Comparison of ENCODE assay signal across 30 cellular contexts in the genomic region with DNA sequence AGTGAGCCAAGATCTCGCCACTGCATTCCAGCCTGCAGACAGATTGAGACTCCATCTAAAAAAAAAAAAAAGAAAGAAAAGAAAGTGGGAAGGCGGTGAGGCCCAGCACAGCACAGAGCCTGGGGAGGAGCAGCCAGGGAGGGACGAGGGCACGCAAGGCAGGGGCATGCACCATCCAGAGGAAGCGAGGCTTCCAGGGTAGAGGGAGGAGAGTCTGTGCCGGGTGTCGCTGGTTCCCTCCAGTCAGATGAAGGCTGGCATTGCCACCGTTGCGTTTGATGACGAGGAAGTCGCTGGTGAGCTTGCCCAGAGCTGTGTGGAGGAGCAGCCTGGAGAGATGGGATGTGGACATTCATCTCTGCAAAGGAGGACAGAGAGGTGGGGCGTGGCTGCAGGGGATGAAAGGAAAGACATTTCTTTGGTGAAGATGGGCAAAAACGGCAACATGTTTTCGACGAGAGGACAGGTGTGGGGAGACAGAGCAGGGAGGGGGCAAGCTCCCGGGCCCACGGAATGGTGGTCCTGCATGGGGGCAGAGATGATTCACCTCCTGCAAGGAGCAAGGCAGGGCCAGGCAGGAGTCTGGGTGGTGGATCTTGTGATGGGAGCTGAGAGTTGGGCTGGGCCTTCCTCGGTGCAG. TPM values are rescaled to one million over a fixed set of nuclear protein-coding genes. Genes with fewer than 3 reads are reported as not detected.
DNase-seq lines count a peak whose midpoint lies in the region; ATAC-seq, FAIRE-seq and TF ChIP-seq lines count a peak whose summit lies in the region.
"Had no signal": no experiment of that assay in that cellular context is flagged by ENCODE, and none has a peak within 500 bp of the region (broad histone marks: within the 10 kb centered on the region; RNA-seq: fewer than 3 reads in every experiment).

No MANE protein-coding gene starts in this region.

- TF ChIP-seq EP300 in esophagus muscularis mucosa (IDR thresholded peaks at IDR 0.05), result no peak

- H3K9me3 Mint-ChIP-seq in chondrocyte (ENCODE audit: low read depth), result peaks cover 6% of the 10 kb centered on the region
- H3K9me3 Mint-ChIP-seq in neural crest cell, result peaks cover 4% of the 10 kb centered on the region

- H3K27me3 ChIP-seq in right cardiac atrium (ENCODE audit: control insufficient read depth, insufficient read depth) (no peaks in the 10 kb centered on the region), upper lobe of right lung (peaks cover 20% of the 10 kb centered on the region), esophagus muscularis mucosa (peaks cover 0 to 85% (median 9%) of the 10 kb centered on the region in 4 donors)
- H3K27me3 ChIP-seq: testis had no signal

- WGBS in right cardiac atrium, result 78% methylated on average over 18 of the region's 18 CpGs
- WGBS in esophagus muscularis mucosa, result 78% methylated on average over 18 of the region's 18 CpGs

- H3K4me1 Mint-ChIP-seq in chondrocyte (ENCODE audit: low read depth) (no peaks in the 10 kb centered on the region), neural crest cell (peaks cover 16% of the 10 kb centered on the region)
- H3K4me1 Mint-ChIP-seq: activated naive CD8-positive, alpha-beta T cell treated with anti-CD3 and anti-CD28 coated beads, Interleukin-2, amount 50 U/mL, for 24 hours; B cell; IgD-negative memory B cell had no signal

- H3K4me3 ChIP-seq in right cardiac atrium (ENCODE audit: low read length), result no peak overlapping the region
- no peak overlapping the region for H3K4me3 ChIP-seq in upper lobe of right lung
- H3K4me3 ChIP-seq in esophagus muscularis mucosa, result no peak overlapping the region
- H3K4me3 ChIP-seq: smooth muscle cell, testis had no signal

- intact Hi-C loops in Right ventricle myocardium superior (cut with DNase I), result no loop called here
- intact Hi-C loops in right cardiac atrium (cut with DNase I), result no loop called here
- intact Hi-C loops in upper lobe of right lung (cut with DNase I), result no loop called here
- intact Hi-C loops in esophagus muscularis mucosa (cut with DNase I), result no loop called here

- ATAC-seq in Right ventricle myocardium superior (ENCODE audit: poor library complexity) (no peak), right cardiac atrium (no peak), upper lobe of right lung (no peak)
- ATAC-seq: activated naive CD8-positive, alpha-beta T cell treated with anti-CD3 and anti-CD28 coated beads, Interleukin-2, amount 50 U/mL, for 24 hours; CD8-positive, alpha-beta T cell; left colon; Panc1; stimulated activated naive CD8-positive, alpha-beta T cell treated with anti-CD3 and anti-CD28 coated beads, Interleukin-15, Interleukin-2, amounts not matched to agents 100 U/mL and 50 U/mL, for 24 hours had no signal

- H3K36me3 Mint-ChIP-seq in chondrocyte (ENCODE audit: low read depth), result peaks cover 2% of the 10 kb centered on the region
- peaks cover 3% of the 10 kb centered on the region for H3K36me3 Mint-ChIP-seq in neural crest cell (ENCODE audit: low read depth)
- H3K36me3 Mint-ChIP-seq: activated CD4-positive, alpha-beta memory T cell treated with anti-CD3 and anti-CD28 coated beads for 36 hours; CD8-positive, alpha-beta T cell; IgD-negative memory B cell had no signal

- peaks cover 49% of the 10 kb centered on the region for H3K27me3 Mint-ChIP-seq in chondrocyte (ENCODE audit: low read depth)
- peaks cover 48% of the 10 kb centered on the region for H3K27me3 Mint-ChIP-seq in neural crest cell (ENCODE audit: low read depth)

- TF ChIP-seq CTCF in chondrocyte (IDR thresholded peaks at IDR 0.05) (no peak), neural crest cell (conservative IDR thresholded peaks at IDR 0.05) (no peak), upper lobe of right lung (IDR thresholded peaks at IDR 0.05) (no peak), D721Med (IDR thresholded peaks at IDR 0.05; ENCODE audit: insufficient read depth, missing control alignments) (no peak), esophagus muscularis mucosa (IDR thresholded peaks at IDR 0.05) (no peak)

- no peak overlapping the region for H3K4me3 Mint-ChIP-seq in chondrocyte (ENCODE audit: unreplicated experiment)
- H3K4me3 Mint-ChIP-seq in neural crest cell, result no peak overlapping the region
- H3K4me3 Mint-ChIP-seq: activated CD4-positive, alpha-beta memory T cell treated with anti-CD3 and anti-CD28 coated beads for 36 hours; activated naive CD8-positive, alpha-beta T cell treated with anti-CD3 and anti-CD28 coated beads, Interleukin-2, amount 50 U/mL, for 24 hours; B cell; CD8-positive, alpha-beta T cell; IgD-negative memory B cell; T-helper 2 cell treated with Interferon-gamma antibody and Interleukin-4, amounts not matched to agents 5 μg/mL and 100 μg/mL, for 36 hours had no signal

- peak; percentile 33 for DNase-seq in Right ventricle myocardium superior
- no peak for DNase-seq in right cardiac atrium
- DNase-seq in chondrocyte (ENCODE audit: low spot score), result peak; percentile 62
- no peak for DNase-seq in neural crest cell (ENCODE audit: low read depth, low spot score)
- DNase-seq in upper lobe of right lung, result peak; percentile 45
- no peak for DNase-seq in D721Med (ENCODE audit: insufficient read length, low spot score)
- no peak for DNase-seq in esophagus muscularis mucosa (ENCODE audit: extremely low spot score)
- DNase-seq: ACHN; activated CD4-positive, alpha-beta memory T cell treated with anti-CD3 and anti-CD28 coated beads for 36 hours; activated CD4-positive, alpha-beta T cell treated with anti-CD3 and anti-CD28 coated beads for 1 hour; activated naive CD8-positive, alpha-beta T cell treated with anti-CD3 and anti-CD28 coated beads, Interleukin-2, amount 50 U/mL, for 24 hours; caudate nucleus; CD8-positive, alpha-beta T cell; dermis blood vessel endothelial cell; mesendoderm; NCI-H1048; NCI-H1694; NCI-H446 treated with DMSO at 0.1 percent for 48 hours; NCI-H774; stimulated activated CD4-positive, alpha-beta T cell treated with anti-CD3 and anti-CD28 coated beads, Interleukin-2, amount 100 ng/mL, for 24 hours; stimulated activated naive CD8-positive, alpha-beta T cell treated with anti-CD3 and anti-CD28 coated beads, Interleukin-15, Interleukin-2, amounts not matched to agents 100 U/mL and 50 U/mL, for 24 hours; testis had no signal

- H3K27ac Mint-ChIP-seq in chondrocyte (ENCODE audit: unreplicated experiment) (no peak overlapping the region), neural crest cell (ENCODE audit: unreplicated experiment) (peak overlapping the region; percentile 8)
- H3K27ac Mint-ChIP-seq: activated CD4-positive, alpha-beta memory T cell treated with anti-CD3 and anti-CD28 coated beads for 36 hours; activated naive CD8-positive, alpha-beta T cell treated with anti-CD3 and anti-CD28 coated beads, Interleukin-2, amount 50 U/mL, for 24 hours; B cell; CD8-positive, alpha-beta T cell; T-helper 2 cell treated with Interferon-gamma antibody and Interleukin-4, amounts not matched to agents 5 μg/mL and 100 μg/mL, for 36 hours had no signal

- H3K27ac ChIP-seq in right cardiac atrium (ENCODE audit: low read length), result no peak overlapping the region
- no peak overlapping the region for H3K27ac ChIP-seq in upper lobe of right lung
- H3K27ac ChIP-seq in esophagus muscularis mucosa (replicated peaks in 1 of 4), result no peak overlapping the region
- H3K27ac ChIP-seq: testis had no signal

- no peak for FAIRE-seq in D721Med (lab: Jason Lieb, UNC)
- FAIRE-seq: frontal cortex, urothelium cell line had no signal

- H3K4me1 ChIP-seq in right cardiac atrium (ENCODE audit: control insufficient read depth, insufficient read depth, low read length) (no peaks in the 10 kb centered on the region), upper lobe of right lung (no peaks in the 10 kb centered on the region), esophagus muscularis mucosa (no peaks in the 10 kb centered on the region)
- H3K4me1 ChIP-seq: testis had no signal

- no peak for TF ChIP-seq POLR2A in esophagus muscularis mucosa (IDR thresholded peaks at IDR 0.05; ENCODE audit: low read depth)

- H3K9me3 ChIP-seq in right cardiac atrium (ENCODE audit: control insufficient read depth, low read length) (no peaks in the 10 kb centered on the region), upper lobe of right lung (no peaks in the 10 kb centered on the region), esophagus muscularis mucosa (peaks cover 0 to 2% (median under 1%) of the 10 kb centered on the region in 4 donors)
- H3K9me3 ChIP-seq: testis had no signal

- H3K36me3 ChIP-seq in upper lobe of right lung (no peaks in the 10 kb centered on the region), esophagus muscularis mucosa (no peaks in the 10 kb centered on the region)

RNA-seq across cellular contexts. Expression of a gene that starts 18.6 kb away (rescaled TPM):
- total RNA-seq in Right ventricle myocardium superior (11.9 TPM), right cardiac atrium (10 to 100 TPM in 2 of 4 donors, 1 to 10 TPM in 2; 8.8 to 19.0 (median 9.5) TPM), chondrocyte (1.2 to 4.2 TPM (median 2.8 TPM) in 3 replicates), neural crest cell (23.3 and 27.2 TPM in 2 replicates), upper lobe of right lung (26.0 TPM), esophagus muscularis mucosa (10 to 100 TPM; 18.7 to 46.1 (median 38.6) TPM)
- 19.1 TPM for polyA plus RNA-seq in right cardiac atrium
- total RNA-seq: activated CD4-positive, alpha-beta memory T cell treated with anti-CD3 and anti-CD28 coated beads for 36 hours; B cell; CD8-positive, alpha-beta T cell had no signal

Comparison
In these comparisons a context has a peak if more than half of its experiments do, and no peak if none do; other contexts are left out.
1. DNase-seq: peak in Right ventricle myocardium superior (single experiment), chondrocyte (single experiment) and upper lobe of right lung (single experiment); none in right cardiac atrium (0 of 3), neural crest cell (single experiment), D721Med (single experiment) and esophagus muscularis mucosa (single experiment).